In genomic region chr6:170445487-170445886, GRCh38 we compare ENCODE assay signal across 1 cellular context.
A peak's percentile ranks its signal among the peaks of the same experiment; 100 is the strongest.
TF ChIP-seq lines count a peak whose summit lies in the region.

No MANE protein-coding gene starts in this region.

TF ChIP-seq in IMR-90, 13 proteins besides CTCF, POLR2A, EP300 and RAD21:
- TF ChIP-seq USF2 (IDR thresholded peaks at IDR 0.05; ENCODE audit: low read depth, low read length) (no peak), CEBPB (IDR thresholded peaks at IDR 0.05; ENCODE audit: low read depth, low read length) (peak; percentile 10; the same call in 1 of the 2 replicates)
